Comparison of ENCODE assay signal across 8 cellular contexts in genomic region chr11:94767701-94768601, GRCh38. TPM values are rescaled to one million over a fixed set of nuclear protein-coding genes. Genes with fewer than 3 reads are reported as not detected.
DNase-seq lines count a peak whose midpoint lies in the region; ATAC-seq lines count a peak whose summit lies in the region.

A gene with protein sequence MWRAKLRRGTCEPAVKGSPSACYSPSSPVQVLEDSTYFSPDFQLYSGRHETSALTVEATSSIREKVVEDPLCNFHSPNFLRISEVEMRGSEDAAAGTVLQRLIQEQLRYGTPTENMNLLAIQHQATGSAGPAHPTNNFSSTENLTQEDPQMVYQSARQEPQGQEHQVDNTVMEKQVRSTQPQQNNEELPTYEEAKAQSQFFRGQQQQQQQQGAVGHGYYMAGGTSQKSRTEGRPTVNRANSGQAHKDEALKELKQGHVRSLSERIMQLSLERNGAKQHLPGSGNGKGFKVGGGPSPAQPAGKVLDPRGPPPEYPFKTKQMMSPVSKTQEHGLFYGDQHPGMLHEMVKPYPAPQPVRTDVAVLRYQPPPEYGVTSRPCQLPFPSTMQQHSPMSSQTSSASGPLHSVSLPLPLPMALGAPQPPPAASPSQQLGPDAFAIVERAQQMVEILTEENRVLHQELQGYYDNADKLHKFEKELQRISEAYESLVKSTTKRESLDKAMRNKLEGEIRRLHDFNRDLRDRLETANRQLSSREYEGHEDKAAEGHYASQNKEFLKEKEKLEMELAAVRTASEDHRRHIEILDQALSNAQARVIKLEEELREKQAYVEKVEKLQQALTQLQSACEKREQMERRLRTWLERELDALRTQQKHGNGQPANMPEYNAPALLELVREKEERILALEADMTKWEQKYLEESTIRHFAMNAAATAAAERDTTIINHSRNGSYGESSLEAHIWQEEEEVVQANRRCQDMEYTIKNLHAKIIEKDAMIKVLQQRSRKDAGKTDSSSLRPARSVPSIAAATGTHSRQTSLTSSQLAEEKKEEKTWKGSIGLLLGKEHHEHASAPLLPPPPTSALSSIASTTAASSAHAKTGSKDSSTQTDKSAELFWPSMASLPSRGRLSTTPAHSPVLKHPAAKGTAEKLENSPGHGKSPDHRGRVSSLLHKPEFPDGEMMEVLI (plus strand): TSS chr11:94768356. CDS start chr11:94768512, 156 bp downstream.

- intact Hi-C loops in Right ventricle myocardium superior (cut with DNase I): loop anchor here (10.0 kb wide), 2 partner anchors 127 to 143 kb away; no protein-coding TSS in a partner anchor

- H3K9ac ChIP-seq in BLaER1: peak within 1 kb of the TSS; percentile 92

- peak within 1 kb of the TSS; percentile 86 for H3K4me3 ChIP-seq in BLaER1

- no peaks in the 10 kb centered on the region for H3K27me3 ChIP-seq in BLaER1

- 3 to 4% (median 3%) methylated on average over 55 to 57 of the region's 57 CpGs for WGBS in adipose tissue, 3 donors

- H3K27ac ChIP-seq in BLaER1 (peak within 1 kb of the TSS; percentile 93), adipose tissue (ENCODE audit: low read depth, low read length) (peak within 1 kb of the TSS; percentile 9)

- DNase-seq in NCI-H82 treated with DMSO at 0.1 percent for 48 hours (lab: John Stamatoyannopoulos, UW; ENCODE audit: unreplicated experiment) (peak; percentile 77), Right ventricle myocardium superior (peak; percentile 92), nucleus accumbens (lab: John Stamatoyannopoulos, UW) (peak; percentile 18 to 86 (median 68))
- no peak for DNase-seq in activated effector memory CD4-positive, alpha-beta T cell treated with Interleukin-2 at 50 U/mL for 16 hours

- peaks cover 9% of the 10 kb centered on the region; the same call in 1 of the 2 replicates for H3K36me3 ChIP-seq in BLaER1

- H4K20me1 ChIP-seq in BLaER1: peaks cover 34% of the 10 kb centered on the region

- ATAC-seq in GM19035 (IDR thresholded peaks at IDR 0.05; ENCODE audit: unreplicated experiment) (peak; percentile 62), HG03442 (IDR thresholded peaks at IDR 0.05; ENCODE audit: unreplicated experiment) (peak; percentile 55), Right ventricle myocardium superior (ENCODE audit: poor library complexity) (peak; percentile 93)

- peak within 1 kb of the TSS; percentile 93 for H3K4me2 ChIP-seq in BLaER1

- H3K4me1 ChIP-seq in BLaER1: peaks cover 19% of the 10 kb centered on the region

- H3K9me3 ChIP-seq in BLaER1: peaks cover 12% of the 10 kb centered on the region; the same call in 1 of the 2 replicates

RNA-seq across cellular contexts. Expression of the gene that starts here (rescaled TPM):
- 10 to 100 TPM in 2 of 3 donors, 1 to 10 TPM in 1; 6.7 to 13.0 (median 10.8) TPM for polyA plus RNA-seq in adipose tissue
- 45.5 TPM for total RNA-seq in Right ventricle myocardium superior
